ENCODE assay signal across 29 cellular contexts in the genomic region with DNA sequence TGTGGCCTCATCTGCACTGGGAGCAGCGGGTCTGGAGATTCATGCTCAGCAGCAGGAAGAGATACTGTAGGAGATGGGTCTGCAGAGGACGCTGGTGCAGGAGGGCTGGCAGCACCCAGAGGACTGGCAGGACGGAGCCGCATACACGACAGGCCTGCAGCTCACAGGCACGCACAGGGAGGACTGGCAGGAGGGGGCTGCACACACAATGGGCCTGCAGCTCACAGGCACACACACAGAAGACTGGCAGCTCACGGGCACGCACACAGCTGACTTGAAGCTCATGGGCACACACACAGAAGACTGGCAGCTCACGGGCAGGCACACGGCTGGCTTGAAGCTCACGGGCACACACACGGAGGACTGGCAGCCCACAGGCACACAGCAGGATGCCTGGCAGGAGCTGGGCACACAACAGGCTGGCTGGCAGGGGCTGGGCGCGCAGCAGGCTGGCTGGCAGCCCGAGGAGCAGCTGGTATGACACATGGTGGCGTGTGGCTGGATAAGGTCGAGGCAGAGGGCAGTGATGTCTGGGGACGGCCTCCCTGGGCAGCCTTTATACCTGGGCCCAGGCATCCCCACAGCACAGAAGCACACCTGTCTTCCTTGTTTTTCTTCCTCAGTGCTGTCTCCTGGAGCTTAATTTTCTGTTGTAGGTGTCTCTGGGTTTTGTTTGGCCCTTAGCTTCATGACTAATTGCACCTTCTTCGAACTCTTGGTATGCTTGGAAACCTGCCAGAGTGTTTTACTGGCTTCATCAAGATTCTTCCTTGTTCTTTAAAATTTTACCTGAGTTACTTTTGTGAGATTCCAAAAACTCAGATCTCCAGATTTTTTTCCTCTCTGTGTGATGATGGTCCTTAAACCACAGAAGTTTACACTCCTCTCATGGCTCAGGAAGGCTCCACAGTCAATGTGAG. TPM values are rescaled to one million over a fixed set of nuclear protein-coding genes. Genes with fewer than 3 reads are reported as not detected.
A peak's percentile ranks its signal among the peaks of the same experiment; 100 is the strongest.
DNase-seq lines count a peak whose midpoint lies in the region; ATAC-seq and TF ChIP-seq lines count a peak whose summit lies in the region.
"Had no signal": no experiment of that assay in that cellular context is flagged by ENCODE, and none has a peak within 500 bp of the region (broad histone marks: within the 10 kb centered on the region; RNA-seq: fewer than 3 reads in every experiment).

A gene with protein sequence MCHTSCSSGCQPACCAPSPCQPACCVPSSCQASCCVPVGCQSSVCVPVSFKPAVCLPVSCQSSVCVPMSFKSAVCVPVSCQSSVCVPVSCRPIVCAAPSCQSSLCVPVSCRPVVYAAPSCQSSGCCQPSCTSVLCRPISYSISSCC (minus strand): TSS at position 527 of the 920 bp plus-strand sequence. CDS start 41 bp downstream, at position 486.

- no peak within 1 kb of the TSS for H3K4me3 Mint-ChIP-seq in CD4-positive, alpha-beta T cell
- H3K4me3 Mint-ChIP-seq: activated naive CD8-positive, alpha-beta T cell treated with anti-CD3 and anti-CD28 coated beads for 36 hours; activated T-cell treated with anti-CD3 and anti-CD28 coated beads, Interleukin-2, amount 50 U/mL, for 24 hours; dendritic cell treated with granulocyte-macrophage colony-stimulating factor and Interleukin-4, amounts not matched to agents 40 ng/mL and 50 ng/mL, for 4 days; stimulated activated naive CD8-positive, alpha-beta T cell treated with anti-CD3 and anti-CD28 coated beads, Interleukin-15, Interleukin-2, amounts not matched to agents 100 ng/mL and 50 ng/mL, for 24 hours; T-helper 17 cell had no signal

- 22 to 34% (median 24%) methylated on average over 19 of the region's 19 CpGs for WGBS in psoas muscle, 3 donors

- no peak within 1 kb of the TSS for H3K27ac ChIP-seq in psoas muscle
- no peak within 1 kb of the TSS for H3K27ac ChIP-seq in CD4-positive, alpha-beta T cell (ENCODE audit: low read depth, low read length)
- H3K27ac ChIP-seq: brain microvascular endothelial cell, C4-2B, SJCRH30 had no signal

- H3K36me3 ChIP-seq in psoas muscle (ENCODE audit: insufficient read depth in 1 of 2, low read depth in 1 of 2), result no peaks in the 10 kb centered on the region
- H3K36me3 ChIP-seq: brain microvascular endothelial cell, SJCRH30 had no signal

- peaks cover 8% of the 10 kb centered on the region for H3K27me3 Mint-ChIP-seq in CD4-positive, alpha-beta T cell
- H3K27me3 Mint-ChIP-seq: activated naive CD8-positive, alpha-beta T cell treated with anti-CD3 and anti-CD28 coated beads for 36 hours; activated T-cell treated with anti-CD3 and anti-CD28 coated beads, Interleukin-2, amount 50 U/mL, for 24 hours had no signal

- CTCF ChIA-PET in CD4-positive, alpha-beta T cell (lab: Charles Lee), result interaction anchor here (1.1 kb wide), 1 partner anchor 120 kb away, joined by 3 read pairs; no protein-coding TSS in a partner anchor

- intact Hi-C loops in psoas muscle (cut with DNase I), result no loop called here
- intact Hi-C loops in CD4-positive, alpha-beta T cell (cut with DNase I, micrococcal nuclease), result no loop called here

- H3K27ac Mint-ChIP-seq in CD4-positive, alpha-beta T cell, result no peak within 1 kb of the TSS
- H3K27ac Mint-ChIP-seq: activated naive CD8-positive, alpha-beta T cell treated with anti-CD3 and anti-CD28 coated beads for 36 hours; activated T-cell treated with anti-CD3 and anti-CD28 coated beads, Interleukin-2, amount 50 U/mL, for 24 hours; dendritic cell treated with granulocyte-macrophage colony-stimulating factor and Interleukin-4, amounts not matched to agents 40 ng/mL and 50 ng/mL, for 4 days; stimulated activated naive CD8-positive, alpha-beta T cell treated with anti-CD3 and anti-CD28 coated beads, Interleukin-15, Interleukin-2, amounts not matched to agents 100 ng/mL and 50 ng/mL, for 24 hours; T-helper 17 cell had no signal

- ATAC-seq in psoas muscle, result peak in 3 of 4 donors; percentile 30 to 56 (median 41)
- no peak for ATAC-seq in CD4-positive, alpha-beta T cell (ENCODE audit: poor library complexity)
- ATAC-seq: HepG2, T-helper 17 cell had no signal

- H3K27me3 ChIP-seq in psoas muscle (ENCODE audit: insufficient read depth in 3 of 3, low read length in 2 of 3), result peaks cover 0 to 18% (median 0%) of the 10 kb centered on the region in 3 donors
- no peaks in the 10 kb centered on the region for H3K27me3 ChIP-seq in CD4-positive, alpha-beta T cell (ENCODE audit: control insufficient read depth, insufficient read depth, low read length)
- H3K27me3 ChIP-seq: brain microvascular endothelial cell, SJCRH30 had no signal

- H3K4me1 ChIP-seq in psoas muscle, result no peaks in the 10 kb centered on the region
- H3K4me1 ChIP-seq: SJCRH30 had no signal

- no peaks in the 10 kb centered on the region for H3K4me1 Mint-ChIP-seq in CD4-positive, alpha-beta T cell (ENCODE audit: low read depth)
- H3K4me1 Mint-ChIP-seq: activated naive CD8-positive, alpha-beta T cell treated with anti-CD3 and anti-CD28 coated beads for 36 hours had no signal

- H3K9me3 Mint-ChIP-seq in CD4-positive, alpha-beta T cell, result peaks cover 8% of the 10 kb centered on the region

- H3K4me3 ChIP-seq in epithelial cell of esophagus (ENCODE audit: low read length), result no peak within 1 kb of the TSS
- H3K4me3 ChIP-seq in psoas muscle, result no peak within 1 kb of the TSS
- H3K4me3 ChIP-seq: SJCRH30 had no signal

- TF ChIP-seq CTCF in epithelial cell of esophagus (IDR thresholded peaks at IDR 0.05; ENCODE audit: insufficient read depth, low read depth, low read length, missing control alignments) (no peak), psoas muscle (IDR thresholded peaks at IDR 0.05) (no peak)
- TF ChIP-seq CTCF in CD4-positive, alpha-beta T cell (IDR thresholded peaks at IDR 0.05), result no peak

- POLR2A ChIA-PET in CD4-positive, alpha-beta T cell (lab: Charles Lee), result interaction anchor here (2.5 kb wide), 1 partner anchor 9 kb away, joined by 7 read pairs; a partner anchor contains a TSS

- peak; percentile 55 for DNase-seq in activated effector memory CD4-positive, alpha-beta T cell treated with anti-CD3 and anti-CD28 coated beads, Interleukin-2, amount 50 U/mL, for 16 hours
- no peak for DNase-seq in activated effector memory CD4-positive, alpha-beta T cell treated with Interleukin-2 at 50 U/mL for 16 hours
- DNase-seq in NCI-H1694 treated with DMSO at 0.1 percent for 48 hours (lab: John Stamatoyannopoulos, UW), result peak; percentile 38
- peak; percentile 3 for DNase-seq in epithelial cell of esophagus (ENCODE audit: low read depth)
- DNase-seq in psoas muscle, result no peak
- DNase-seq in ureter (ENCODE audit: low spot score), result no peak
- no peak for DNase-seq in CD4-positive, alpha-beta T cell
- no peak for DNase-seq in NCI-H1436 (lab: John Stamatoyannopoulos, UW)
- DNase-seq: activated CD4-positive, alpha-beta T cell treated with anti-CD3 and anti-CD28 coated beads, Interleukin-2, amount 50 U/mL, for 48 hours; activated naive CD8-positive, alpha-beta T cell treated with anti-CD3 and anti-CD28 coated beads for 36 hours; activated T-cell treated with anti-CD3 and anti-CD28 coated beads, Interleukin-2, amount 50 U/mL, for 24 hours; brain microvascular endothelial cell; DMS53; erythroblast; GOT3; MV-4-11; SJCRH30; stimulated activated CD4-positive, alpha-beta T cell treated with anti-CD3 and anti-CD28 coated beads, Interleukin-1b, Interleukin-23, amount 100 ng/mL, for 48 hours; T-helper 17 cell; trophoblast cell had no signal

- no peaks in the 10 kb centered on the region for H3K36me3 Mint-ChIP-seq in CD4-positive, alpha-beta T cell (ENCODE audit: low read depth)
- H3K36me3 Mint-ChIP-seq: activated naive CD8-positive, alpha-beta T cell treated with anti-CD3 and anti-CD28 coated beads for 36 hours had no signal

- H3K9me3 ChIP-seq in psoas muscle, result no peaks in the 10 kb centered on the region
- H3K9me3 ChIP-seq in CD4-positive, alpha-beta T cell (ENCODE audit: control insufficient read depth, low read length), result peaks cover 8% of the 10 kb centered on the region

RNA-seq across cellular contexts. Expression of the gene that starts here (rescaled TPM):
- total RNA-seq in psoas muscle (not detected), ureter (not detected)
- not detected for polyA plus RNA-seq in psoas muscle
- not detected for total RNA-seq in CD4-positive, alpha-beta T cell
- total RNA-seq: activated naive CD8-positive, alpha-beta T cell treated with anti-CD3 and anti-CD28 coated beads for 36 hours; glomerular endothelial cell; HepG2; liver; NCI-H460; OCI-LY7; omental fat pad; SJCRH30; T-helper 17 cell had no signal
- polyA plus RNA-seq: HepG2, liver had no signal

Comparison
In these comparisons a context has a peak if more than half of its experiments do, and no peak if none do; other contexts are left out.
1. DNase-seq: peak in activated effector memory CD4-positive, alpha-beta T cell treated with anti-CD3 and anti-CD28 coated beads, Interleukin-2, amount 50 U/mL, for 16 hours (single experiment), NCI-H1694 treated with DMSO at 0.1 percent for 48 hours (single experiment) and epithelial cell of esophagus (single experiment); none in activated effector memory CD4-positive, alpha-beta T cell treated with Interleukin-2 at 50 U/mL for 16 hours (single experiment), psoas muscle (0 of 2), ureter (single experiment), CD4-positive, alpha-beta T cell (0 of 10) and NCI-H1436 (single experiment).
2. Peak in ATAC-seq in psoas muscle; RNA of the gene not detected or under 1 TPM.